Comparison of ENCODE assay signal across 8 cellular contexts in the genomic region with DNA sequence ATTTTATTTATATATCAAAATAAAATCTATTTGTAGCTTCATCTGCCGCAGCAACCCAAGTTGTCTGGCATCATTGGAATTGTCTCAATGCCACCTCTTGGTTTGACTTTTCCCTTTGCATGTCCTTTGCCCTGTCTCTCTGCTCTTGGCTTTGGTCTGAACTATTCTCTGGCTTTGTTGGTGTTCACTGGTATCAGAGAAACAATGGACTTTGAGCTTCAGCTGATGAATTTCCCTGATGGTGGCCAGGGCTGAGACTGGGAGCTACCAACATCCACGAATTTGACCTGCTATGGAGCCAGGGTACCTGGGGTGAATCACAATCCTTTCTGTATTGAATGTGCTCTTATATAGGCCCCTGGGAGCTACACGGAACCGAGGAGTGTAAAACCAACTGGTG.
"Had no signal": no experiment of that assay in that cellular context is flagged by ENCODE, and none has a peak within 500 bp of the region (broad histone marks: within the 10 kb centered on the region; RNA-seq: fewer than 3 reads in every experiment).

No MANE protein-coding gene starts in this region.

- DNase-seq: GM23248, GOT3, H7, HFFc6, IMR-90 had no signal

- H3K27ac Mint-ChIP-seq: HFFc6 had no signal

- H3K27ac ChIP-seq: GM23248, HL-60 had no signal

- H2AFZ ChIP-seq: GM23248 had no signal

- H3K4me1 ChIP-seq: HAP-1 had no signal

- H3K9ac ChIP-seq: GM23248 had no signal

- H3K36me3 ChIP-seq: HAP-1 had no signal

- H3K9me3 ChIP-seq: HAP-1 had no signal

- H3K4me3 ChIP-seq: GM23248, HAP-1 had no signal

- ATAC-seq: HCT116 had no signal

- H3K4me3 Mint-ChIP-seq: HFFc6 had no signal
